1 cellular context compared by ENCODE assay signal in genomic region chr12:49236423-49236822, GRCh38.
TF ChIP-seq lines count a peak whose summit lies in the region.

No MANE protein-coding gene starts in this region.

TF ChIP-seq in GM12878, 131 proteins besides CTCF, POLR2A, EP300 and RAD21:
- TF ChIP-seq PBX3 (IDR thresholded peaks at IDR 0.05; ENCODE audit: insufficient replicate concordance, low read depth, low read length) (no peak), RAD51 (IDR thresholded peaks at IDR 0.05) (0 out of 2 replicates have a peak, but pooled peaks have one; percentile 16)
